In the genomic region with DNA sequence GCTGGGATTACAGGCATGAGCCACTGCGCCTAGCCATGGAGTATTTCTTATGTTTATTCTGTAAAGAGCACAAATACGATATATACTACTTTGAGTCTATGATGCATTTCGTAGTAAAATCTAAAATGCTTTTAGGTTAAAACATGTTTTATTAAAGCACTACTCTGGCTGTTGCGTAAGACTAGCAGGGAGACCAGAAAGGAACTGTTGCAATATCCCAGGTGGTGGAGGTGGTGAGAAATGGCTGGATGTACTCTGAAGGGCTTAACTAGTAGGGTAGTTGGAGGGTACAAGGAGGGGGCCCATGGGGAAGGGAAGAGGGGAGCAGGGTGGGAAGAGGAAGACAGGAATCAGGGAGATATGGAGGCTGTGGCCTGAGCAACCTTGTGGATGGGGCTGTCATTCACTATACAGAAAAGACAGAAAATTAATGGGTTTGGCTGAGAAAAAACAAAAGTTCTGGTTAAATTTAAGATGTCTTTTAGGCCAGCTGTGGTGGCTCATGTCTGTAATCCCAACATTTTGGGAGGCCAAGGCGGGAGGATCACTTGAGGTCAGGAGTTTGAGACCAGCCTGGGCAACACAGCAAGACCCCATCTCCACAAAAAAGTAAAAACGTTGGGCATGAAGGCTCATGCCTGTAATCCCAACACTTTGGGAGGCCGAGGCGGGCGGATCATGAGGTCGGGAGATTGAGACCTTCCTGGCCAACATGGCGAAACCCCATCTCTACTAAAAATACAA, we compare ENCODE assay signal across 14 cellular contexts. TPM values are rescaled to one million over a fixed set of nuclear protein-coding genes. Genes with fewer than 3 reads are reported as not detected.
A peak's percentile ranks its signal among the peaks of the same experiment; 100 is the strongest.
DNase-seq lines count a peak whose midpoint lies in the region; ATAC-seq, FAIRE-seq and TF ChIP-seq lines count a peak whose summit lies in the region.
"Had no signal": no experiment of that assay in that cellular context is flagged by ENCODE, and none has a peak within 500 bp of the region (broad histone marks: within the 10 kb centered on the region; RNA-seq: fewer than 3 reads in every experiment).

No MANE protein-coding gene starts in this region.

- peaks cover 15% of the 10 kb centered on the region for H3K36me3 Mint-ChIP-seq in activated CD4-positive, alpha-beta T cell treated with anti-CD3 and anti-CD28 coated beads, Interleukin-2, amount 10 ng/mL, durations not matched to agents 7 days and 5 days (ENCODE audit: low read depth)

- H3K27ac ChIP-seq in vagina: no peak overlapping the region
- H3K27ac ChIP-seq: lower lobe of right lung had no signal

- TF ChIP-seq CTCF in bronchial epithelial cell (IDR thresholded peaks at IDR 0.05; ENCODE audit: insufficient read depth, low read length, severe bottlenecking): no peak
- no peak for TF ChIP-seq CTCF in vagina (IDR thresholded peaks at IDR 0.05)

- H3K4me1 ChIP-seq in vagina: no peaks in the 10 kb centered on the region

- H3K9me3 ChIP-seq in vagina: no peaks in the 10 kb centered on the region
- H3K9me3 ChIP-seq: lower lobe of right lung, SK-N-SH had no signal

- ATAC-seq in GM21447 (IDR thresholded peaks at IDR 0.05; ENCODE audit: unreplicated experiment): no peak
- ATAC-seq: right cardiac atrium had no signal

- no peak overlapping the region for H3K4me3 Mint-ChIP-seq in activated CD4-positive, alpha-beta T cell treated with anti-CD3 and anti-CD28 coated beads, Interleukin-2, amount 10 ng/mL, durations not matched to agents 7 days and 5 days

- no peak overlapping the region for H3K4me3 ChIP-seq in bronchial epithelial cell (ENCODE audit: low read depth, low read length)
- no peak overlapping the region for H3K4me3 ChIP-seq in vagina
- H3K4me3 ChIP-seq: lower lobe of right lung had no signal

- no peak for FAIRE-seq in bronchial epithelial cell (lab: Jason Lieb, UNC)
- FAIRE-seq: frontal cortex had no signal

- no peak for TF ChIP-seq POLR2A in vagina (IDR thresholded peaks at IDR 0.05)

- no peaks in the 10 kb centered on the region for H3K27me3 Mint-ChIP-seq in activated CD4-positive, alpha-beta T cell treated with anti-CD3 and anti-CD28 coated beads, Interleukin-2, amount 10 ng/mL, durations not matched to agents 7 days and 5 days

- intact Hi-C loops in vagina (cut with DNase I): no loop called here

- H3K4me1 Mint-ChIP-seq in activated CD4-positive, alpha-beta T cell treated with anti-CD3 and anti-CD28 coated beads, Interleukin-2, amount 10 ng/mL, durations not matched to agents 7 days and 5 days: peaks cover 53% of the 10 kb centered on the region

- H3K27ac Mint-ChIP-seq in activated CD4-positive, alpha-beta T cell treated with anti-CD3 and anti-CD28 coated beads, Interleukin-2, amount 10 ng/mL, durations not matched to agents 7 days and 5 days: peak overlapping the region; percentile 82

- H3K9me3 Mint-ChIP-seq in activated CD4-positive, alpha-beta T cell treated with anti-CD3 and anti-CD28 coated beads, Interleukin-2, amount 10 ng/mL, durations not matched to agents 7 days and 5 days: no peaks in the 10 kb centered on the region

- POLR2A ChIA-PET in activated CD4-positive, alpha-beta T cell treated with anti-CD3 and anti-CD28 coated beads, Interleukin-2, amount 10 ng/mL, durations not matched to agents 7 days and 5 days (lab: Charles Lee): no interaction called here

- CTCF ChIA-PET in activated CD4-positive, alpha-beta T cell treated with anti-CD3 and anti-CD28 coated beads, Interleukin-2, amount 10 ng/mL, durations not matched to agents 7 days and 5 days (lab: Charles Lee): interaction anchor here (0.9 to 2.3 kb wide), 3 partner anchors 13 to 120 kb away, joined by 3 to 6 read pairs (median 4); partner anchors contain the start of gene COG4

- H3K27me3 ChIP-seq in bronchial epithelial cell (ENCODE audit: control insufficient read depth, insufficient read depth, low read length) (no peaks in the 10 kb centered on the region), vagina (no peaks in the 10 kb centered on the region)
- H3K27me3 ChIP-seq: brain microvascular endothelial cell had no signal

- no peak for DNase-seq in activated CD4-positive, alpha-beta T cell treated with anti-CD3 and anti-CD28 coated beads, Interleukin-2, amount 10 ng/mL, durations not matched to agents 7 days and 5 days
- DNase-seq in activated CD4-positive, alpha-beta T cell treated with anti-CD3 and anti-CD28 coated beads for 48 hours: no peak
- DNase-seq in NCI-H226 (peak; percentile 35), bronchial epithelial cell (ENCODE audit: low read depth) (peak; percentile 50), renal cortical epithelial cell (ENCODE audit: low read depth) (peak; percentile 61), islet precursor cell (no peak), vagina (ENCODE audit: extremely low spot score in 2 of 2) (no peak)
- DNase-seq: ACHN, brain microvascular endothelial cell, lower lobe of right lung, right cardiac atrium, SK-N-SH had no signal

- no peaks in the 10 kb centered on the region for H3K36me3 ChIP-seq in bronchial epithelial cell (ENCODE audit: control insufficient read depth, insufficient read depth, low read length)
- no peaks in the 10 kb centered on the region for H3K36me3 ChIP-seq in vagina

RNA-seq across cellular contexts. Expression of gene ST3GAL2, which starts 35.8 kb away (rescaled TPM):
- total RNA-seq in activated CD4-positive, alpha-beta T cell treated with anti-CD3 and anti-CD28 coated beads, Interleukin-2, amount 10 ng/mL, durations not matched to agents 7 days and 5 days: 10 to 100 TPM; 24.5 to 25.6 TPM
- total RNA-seq in bronchial epithelial cell (2.6 and 3.2 TPM in 2 replicates), renal cortical epithelial cell (31.6 and 46.7 TPM in 2 replicates), vagina (14.0 TPM)

RNA-seq across cellular contexts. Expression of gene FCSK, which starts 51.3 kb away (rescaled TPM):
- total RNA-seq in activated CD4-positive, alpha-beta T cell treated with anti-CD3 and anti-CD28 coated beads, Interleukin-2, amount 10 ng/mL, durations not matched to agents 7 days and 5 days: 10 to 100 TPM; 16.8 to 18.8 TPM
- total RNA-seq in bronchial epithelial cell: 13.2 and 16.1 TPM in 2 replicates
- total RNA-seq in renal cortical epithelial cell: 20.1 and 26.0 TPM in 2 replicates
- 20.6 TPM for total RNA-seq in vagina

RNA-seq across cellular contexts. Expression of gene DDX19A, which starts 56.4 kb away (rescaled TPM):
- 10 to 100 TPM; 36.6 to 36.9 TPM for total RNA-seq in activated CD4-positive, alpha-beta T cell treated with anti-CD3 and anti-CD28 coated beads, Interleukin-2, amount 10 ng/mL, durations not matched to agents 7 days and 5 days
- total RNA-seq in bronchial epithelial cell (21.3 and 27.9 TPM in 2 replicates), renal cortical epithelial cell (39.1 and 56.8 TPM in 2 replicates), vagina (30.0 TPM)

Comparison
In these comparisons a context has a peak if more than half of its experiments do, and no peak if none do; other contexts are left out.
1. DNase-seq: peak in NCI-H226 (single experiment), bronchial epithelial cell (single experiment) and renal cortical epithelial cell (single experiment); none in activated CD4-positive, alpha-beta T cell treated with anti-CD3 and anti-CD28 coated beads, Interleukin-2, amount 10 ng/mL, durations not matched to agents 7 days and 5 days (single experiment), activated CD4-positive, alpha-beta T cell treated with anti-CD3 and anti-CD28 coated beads for 48 hours (single experiment), islet precursor cell (single experiment) and vagina (0 of 2).